Comparison of ENCODE assay signal across 6 cellular contexts in genomic region chr2:131217238-131217986, GRCh38. TPM values are rescaled to one million over a fixed set of nuclear protein-coding genes. Genes with fewer than 3 reads are reported as not detected.
"Had no signal": no experiment of that assay in that cellular context is flagged by ENCODE, and none has a peak within 500 bp of the region (broad histone marks: within the 10 kb centered on the region; RNA-seq: fewer than 3 reads in every experiment).

No MANE protein-coding gene starts in this region.

RNA-seq across cellular contexts. Expression of gene POTEE, which starts 8.1 kb away (rescaled TPM):
- total RNA-seq: ascending aorta, body of pancreas, bronchial epithelial cell, cardiac septum had no signal
- polyA plus RNA-seq: adipose tissue, aorta had no signal
